Comparison of ENCODE assay signal across 9 cellular contexts in the genomic region with DNA sequence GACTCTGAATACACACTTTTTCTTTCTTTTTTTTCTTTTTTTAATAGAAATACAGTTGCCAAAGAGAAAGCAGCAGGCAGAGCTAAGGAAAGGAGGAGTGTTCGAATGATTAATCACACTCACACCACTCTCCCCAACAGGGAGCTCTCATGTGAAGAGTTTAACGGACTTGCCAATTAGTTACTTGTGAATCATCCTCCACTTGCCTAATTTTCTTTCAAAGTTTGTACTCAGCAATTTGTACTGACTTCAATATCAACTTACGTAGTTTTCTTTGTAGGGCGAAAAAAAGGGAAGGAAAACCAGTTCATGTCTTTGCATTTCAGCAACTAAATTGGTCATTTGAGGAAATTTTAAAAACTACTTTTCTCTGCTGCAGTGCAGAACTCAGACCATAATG.
DNase-seq lines count a peak whose midpoint lies in the region; ATAC-seq, FAIRE-seq and TF ChIP-seq lines count a peak whose summit lies in the region.
"Had no signal": no experiment of that assay in that cellular context is flagged by ENCODE, and none has a peak within 500 bp of the region (broad histone marks: within the 10 kb centered on the region; RNA-seq: fewer than 3 reads in every experiment).

No MANE protein-coding gene starts in this region.

- H3K27ac ChIP-seq in neuronal stem cell (replicated peaks; ENCODE audit: low read length) (no peak overlapping the region), colonic mucosa (no peak overlapping the region)
- H3K27ac ChIP-seq: KMS-11 had no signal

- H3K4ac ChIP-seq in neuronal stem cell (ENCODE audit: low read length), result no peak overlapping the region

- intact Hi-C loops in colonic mucosa (cut with DNase I), result no loop called here

- peaks cover 0 to 24% of the 10 kb centered on the region in 2 donors for H3K36me3 ChIP-seq in neuronal stem cell (replicated peaks in 1 of 2; ENCODE audit: control insufficient read depth in 2 of 2, insufficient read depth in 2 of 2, low read length in 2 of 2)
- no peaks in the 10 kb centered on the region for H3K36me3 ChIP-seq in colonic mucosa

- DNase-seq in GM18507 (ENCODE audit: extremely low spot score, insufficient read length, low read depth), result no peak
- no peak for DNase-seq in central memory CD8-positive, alpha-beta T cell (ENCODE audit: low spot score in 2 of 2)
- no peak for DNase-seq in osteocyte (ENCODE audit: extremely low spot score, unreplicated experiment)
- no peak for DNase-seq in neuronal stem cell (ENCODE audit: low spot score)
- DNase-seq in colonic mucosa, result no peak
- no peak for DNase-seq in activated effector memory CD4-positive, alpha-beta T cell treated with anti-CD3 and anti-CD28 coated beads, Interleukin-2, amount 50 U/mL, for 16 hours

- no peak overlapping the region for H2BK120ac ChIP-seq in neuronal stem cell (ENCODE audit: low read depth, low read length)

- H3K9me3 ChIP-seq in neuronal stem cell (replicated peaks in 1 of 2; ENCODE audit: control insufficient read depth in 2 of 2, insufficient read depth in 1 of 2, low read depth in 1 of 2, low read length in 2 of 2) (peaks cover 0 to 4% of the 10 kb centered on the region in 2 donors), colonic mucosa (no peaks in the 10 kb centered on the region)

- no peak overlapping the region for H4K91ac ChIP-seq in neuronal stem cell (ENCODE audit: low read depth, low read length, poor library complexity)

- no CpG with 5 or more reads among the region's 4 CpGs for WGBS in neuronal stem cell (ENCODE audit: extremely low coverage in 2 of 2, insufficient read length in 2 of 2, insufficient replicate concordance in 1 of 2), 2 donors

- H3K4me3 Mint-ChIP-seq in IgD-negative memory B cell, result peak overlapping the region; percentile 70 to 95 (median 84)
- H3K4me3 Mint-ChIP-seq in central memory CD8-positive, alpha-beta T cell, result peak overlapping the region; percentile 57
- peak overlapping the region; percentile 2 for H3K4me3 Mint-ChIP-seq in osteocyte (ENCODE audit: unreplicated experiment)

- H3K36me3 Mint-ChIP-seq in IgD-negative memory B cell (peaks cover 15% of the 10 kb centered on the region), osteocyte (ENCODE audit: unreplicated experiment) (peaks cover 29% of the 10 kb centered on the region)
- H3K36me3 Mint-ChIP-seq in central memory CD8-positive, alpha-beta T cell (ENCODE audit: insufficient read depth), result peaks cover 45% of the 10 kb centered on the region

- no peak overlapping the region for H2AK5ac ChIP-seq in neuronal stem cell (ENCODE audit: low read depth, low read length)

- H3K4me2 ChIP-seq in neuronal stem cell (ENCODE audit: insufficient read depth, low read length, poor library complexity, severe bottlenecking), result no peak overlapping the region
- H3K4me2 ChIP-seq: KMS-11 had no signal

- no peak overlapping the region for H3K14ac ChIP-seq in neuronal stem cell (ENCODE audit: low read length)

- H3K4me1 ChIP-seq in neuronal stem cell (ENCODE audit: control insufficient read depth in 2 of 2, insufficient read depth in 1 of 2, low read depth in 1 of 2, low read length in 2 of 2) (peaks cover 0 to 12% of the 10 kb centered on the region in 2 donors), colonic mucosa (peaks cover 6% of the 10 kb centered on the region)

- no peak overlapping the region for H3K23ac ChIP-seq in neuronal stem cell (ENCODE audit: low read depth, low read length, poor library complexity)

- H3K9me3 Mint-ChIP-seq in IgD-negative memory B cell, result peaks cover 2 to 5% (median 3%) of the 10 kb centered on the region in 3 donors
- no peaks in the 10 kb centered on the region for H3K9me3 Mint-ChIP-seq in central memory CD8-positive, alpha-beta T cell
- no peaks in the 10 kb centered on the region for H3K9me3 Mint-ChIP-seq in osteocyte (ENCODE audit: unreplicated experiment)

- H3K4me1 Mint-ChIP-seq in IgD-negative memory B cell (peaks cover 64 to 82% (median 67%) of the 10 kb centered on the region in 3 donors), osteocyte (ENCODE audit: unreplicated experiment) (peaks cover 31% of the 10 kb centered on the region)
- peaks cover 85% of the 10 kb centered on the region for H3K4me1 Mint-ChIP-seq in central memory CD8-positive, alpha-beta T cell

- H4K8ac ChIP-seq in neuronal stem cell (ENCODE audit: low read depth, low read length), result no peak overlapping the region

- H3K27me3 Mint-ChIP-seq in IgD-negative memory B cell, result peaks cover 1% of the 10 kb centered on the region
- no peaks in the 10 kb centered on the region for H3K27me3 Mint-ChIP-seq in central memory CD8-positive, alpha-beta T cell
- no peaks in the 10 kb centered on the region for H3K27me3 Mint-ChIP-seq in osteocyte (ENCODE audit: unreplicated experiment)

- no peak overlapping the region for H3K9ac ChIP-seq in neuronal stem cell (ENCODE audit: low read depth, low read length, poor library complexity)
- H3K9ac ChIP-seq in colonic mucosa (ENCODE audit: low read depth in 2 of 2, low read length in 2 of 2), result no peak overlapping the region
- H3K9ac ChIP-seq: KMS-11 had no signal

- no peak overlapping the region for H2BK12ac ChIP-seq in neuronal stem cell (ENCODE audit: low read length)

- no peaks in the 10 kb centered on the region for H3K27me3 ChIP-seq in neuronal stem cell (ENCODE audit: control insufficient read depth in 3 of 3, insufficient read depth in 3 of 3, low read depth in 1 of 3, low read length in 3 of 3)
- H3K27me3 ChIP-seq in colonic mucosa, result no peaks in the 10 kb centered on the region

- no peaks in the 10 kb centered on the region for H3K79me1 ChIP-seq in neuronal stem cell (ENCODE audit: low read depth, low read length)

- H3K27ac Mint-ChIP-seq in IgD-negative memory B cell (peak overlapping the region; percentile 88 to 97 (median 90)), osteocyte (ENCODE audit: unreplicated experiment) (peak overlapping the region; percentile 46)
- H3K27ac Mint-ChIP-seq in central memory CD8-positive, alpha-beta T cell (ENCODE audit: low read depth), result peak overlapping the region; percentile 87

- peak; percentile 81 for FAIRE-seq in GM18507 (lab: Jason Lieb, UNC)

- no peak overlapping the region for H2BK15ac ChIP-seq in neuronal stem cell (ENCODE audit: low read length)

- ATAC-seq in central memory CD8-positive, alpha-beta T cell (replicated peaks; ENCODE audit: extremely low read depth, poor library complexity, severe bottlenecking), result no peak
- no peak for ATAC-seq in HG03571 (IDR thresholded peaks at IDR 0.05; ENCODE audit: unreplicated experiment)

- H3K4me3 ChIP-seq in neuronal stem cell (ENCODE audit: low read length in 2 of 2), result no peak overlapping the region
- no peak overlapping the region for H3K4me3 ChIP-seq in colonic mucosa

- TF ChIP-seq CTCF in osteocyte (IDR thresholded peaks at IDR 0.05) (no peak), colonic mucosa (IDR thresholded peaks at IDR 0.05) (no peak)

- no peak overlapping the region for H2BK5ac ChIP-seq in neuronal stem cell (ENCODE audit: low read length)

- H3K18ac ChIP-seq in neuronal stem cell (ENCODE audit: low read length), result no peak overlapping the region

- no peak overlapping the region for H2AFZ ChIP-seq in neuronal stem cell (ENCODE audit: low read length)

Comparison
In these comparisons a context has a peak if more than half of its experiments do, and no peak if none do; other contexts are left out.
1. H3K4me3 Mint-ChIP-seq: peak in every context shown above with its lines; median percentile 84 in IgD-negative memory B cell; 57 in central memory CD8-positive, alpha-beta T cell; 2 in osteocyte.